Comparison of ENCODE assay signal across 24 cellular contexts in genomic region chr11:106459135-106459534, GRCh38.
"Had no signal": no experiment of that assay in that cellular context is flagged by ENCODE, and none has a peak within 500 bp of the region (broad histone marks: within the 10 kb centered on the region; RNA-seq: fewer than 3 reads in every experiment).

No MANE protein-coding gene starts in this region.

- H3K27me3 ChIP-seq: adrenal gland, SJSA1 had no signal

- ATAC-seq: activated T-cell treated with anti-CD3 and anti-CD28 coated beads, Interleukin-2, amount 50 U/mL, for 72 hours; Panc1; SK-N-SH treated with all-trans-retinoic acid at 6 μM for 48 hours had no signal

- H3K4me3 ChIP-seq: adrenal gland, SJSA1 had no signal

- H3K27ac ChIP-seq: adrenal gland, SJSA1 had no signal

- H3K36me3 ChIP-seq: adrenal gland, SJSA1 had no signal

- DNase-seq: activated B cell treated with CpG ODN at 0.5 μM for 24 hours; activated CD4-positive, alpha-beta memory T cell treated with anti-CD3 and anti-CD28 coated beads for 36 hours; activated CD4-positive, alpha-beta T cell treated with anti-CD3 and anti-CD28 coated beads, Interleukin-2, amount 10 ng/mL, durations not matched to agents 7 days and 5 days; activated gamma-delta T cell treated with Interleukin-2 at 50 U/mL for 16 hours; activated naive CD4-positive, alpha-beta T cell treated with anti-CD3 and anti-CD28 coated beads, Interleukin-2, amount 10 ng/mL, durations not matched to agents 7 days and 5 days; activated naive CD8-positive, alpha-beta T cell treated with anti-CD3 and anti-CD28 coated beads, Interleukin-2, amount 10 ng/mL, durations not matched to agents 7 days and 5 days; activated T-cell treated with anti-CD3 and anti-CD28 coated beads for 4 hours; activated T-cell treated with anti-CD3 and anti-CD28 coated beads, Interleukin-2, amount 50 U/mL, for 72 hours; adrenal gland; anterior cingulate cortex; central memory CD4-positive, alpha-beta T cell; KG1; NCI-H1092; NCI-H1417 treated with DMSO at 0.1 percent for 48 hours; NCI-H1694 treated with DMSO at 0.1 percent for 48 hours; NCI-H2029 treated with DMSO at 0.1 percent for 48 hours; NCI-H345; NCI-H510A; NCI-H526 treated with DMSO at 0.1 percent for 48 hours; NCI-H82; SHP77 had no signal

- H3K9me3 ChIP-seq: SJSA1 had no signal
